In the genomic region with DNA sequence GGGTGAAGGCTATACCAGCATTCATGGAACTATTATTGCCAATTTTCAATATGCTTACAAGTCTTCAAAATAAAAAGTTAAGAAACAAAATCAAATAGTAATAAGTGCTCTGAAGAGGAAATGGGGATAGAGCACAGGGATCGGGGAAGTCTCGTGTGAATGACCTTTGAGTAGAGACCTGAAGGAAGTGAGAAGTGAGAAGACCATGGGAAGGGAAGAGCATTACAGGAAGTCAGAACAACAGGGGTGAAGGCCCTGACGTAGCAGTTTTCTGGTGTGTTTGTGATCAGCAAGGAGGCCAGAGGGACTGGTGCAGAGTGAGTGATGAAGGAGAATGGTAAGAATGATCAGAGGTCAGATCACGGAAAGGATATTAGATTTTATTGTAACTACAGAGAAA, we compare ENCODE assay signal across 24 cellular contexts. TPM values are rescaled to one million over a fixed set of nuclear protein-coding genes. Genes with fewer than 3 reads are reported as not detected.
"Had no signal": no experiment of that assay in that cellular context is flagged by ENCODE, and none has a peak within 500 bp of the region (broad histone marks: within the 10 kb centered on the region; RNA-seq: fewer than 3 reads in every experiment).

No MANE protein-coding gene starts in this region.

- DNase-seq: cortex of kidney; dorsolateral prefrontal cortex; effector CD4-positive, alpha-beta T cell; gastrocnemius medialis; head of caudate nucleus; mesenchymal stem cell; mucosa of descending colon; naive B cell; nucleus accumbens; stimulated activated CD4-positive, alpha-beta T cell treated with anti-CD3 and anti-CD28 coated beads, Interleukin-12 subunit alpha, Interleukin-12 subunit beta, amount 100 ng/mL, for 4 hours; stimulated activated CD4-positive, alpha-beta T cell treated with anti-CD3 and anti-CD28 coated beads, Interleukin-1b, Interleukin-23, amount 100 ng/mL, for 48 hours; stimulated activated CD4-positive, alpha-beta T cell treated with anti-CD3 and anti-CD28 coated beads, Interleukin-4, amount 100 ng/mL, for 24 hours; stimulated activated naive CD4-positive, alpha-beta T cell treated with Interleukin-2 at 50 U/mL for 16 hours; substantia nigra; testis; tibial artery had no signal

- H3K9me3 ChIP-seq: gastrocnemius medialis, mucosa of descending colon, prostate gland, right atrium auricular region, testis, tibial artery had no signal

- H3K27ac ChIP-seq: dorsolateral prefrontal cortex, gastrocnemius medialis, prostate gland, right atrium auricular region, testis, tibial artery had no signal

- H3K4me3 ChIP-seq: dorsolateral prefrontal cortex, gastrocnemius medialis, mucosa of descending colon, prostate gland, right atrium auricular region, smooth muscle cell, testis, tibial artery had no signal

- H3K36me3 ChIP-seq: gastrocnemius medialis, prostate gland, right atrium auricular region, tibial artery had no signal

- FAIRE-seq: urothelium cell line had no signal

- H3K27me3 ChIP-seq: gastrocnemius medialis, right atrium auricular region, testis, tibial artery had no signal

- ATAC-seq: gastrocnemius medialis; mucosa of descending colon; natural killer cell treated with Interleukin-12 subunit alpha and Interleukin-12 subunit beta and Interleukin-15 and Interleukin-18, amount 100 ng/mL, for 72 hours; sciatic nerve; stimulated activated effector memory CD8-positive, alpha-beta T cell treated with anti-CD3 and anti-CD28 coated beads, Interleukin-12 subunit alpha, Interleukin-12 subunit beta, amount 100 ng/mL, for 72 hours had no signal

- H3K4me1 ChIP-seq: gastrocnemius medialis, prostate gland, right atrium auricular region, testis had no signal

RNA-seq across cellular contexts. Expression of gene STAC, which starts 48.1 kb away (rescaled TPM):
- total RNA-seq: osteocyte had no signal
